17 cellular contexts compared by ENCODE assay signal in genomic region chr10:12156367-12157123, GRCh38. TPM values are rescaled to one million over a fixed set of nuclear protein-coding genes. Genes with fewer than 3 reads are reported as not detected.
A peak's percentile ranks its signal among the peaks of the same experiment; 100 is the strongest.
DNase-seq lines count a peak whose midpoint lies in the region; ATAC-seq and TF ChIP-seq lines count a peak whose summit lies in the region.
"Had no signal": no experiment of that assay in that cellular context is flagged by ENCODE, and none has a peak within 500 bp of the region (broad histone marks: within the 10 kb centered on the region; RNA-seq: fewer than 3 reads in every experiment).

No MANE protein-coding gene starts in this region.

- H3K9me3 ChIP-seq in Karpas-422 (ENCODE audit: low read length) (no peaks in the 10 kb centered on the region), hepatocyte (ENCODE audit: low read depth) (no peaks in the 10 kb centered on the region), right lobe of liver (no peaks in the 10 kb centered on the region), suprapubic skin (no peaks in the 10 kb centered on the region)
- H3K9me3 ChIP-seq: A549, BE2C had no signal

- H3K4me2 ChIP-seq in Karpas-422 (ENCODE audit: low read depth, low read length, poor library complexity, severe bottlenecking) (no peak overlapping the region), hepatocyte (peak overlapping the region; percentile 48)
- H3K4me2 ChIP-seq: A549 had no signal

- TF ChIP-seq POLR2A in right lobe of liver (IDR thresholded peaks at IDR 0.05), result peak; percentile 37
- TF ChIP-seq POLR2A in suprapubic skin (IDR thresholded peaks at IDR 0.05), result no peak

- H3K27me3 ChIP-seq in Karpas-422 (ENCODE audit: low read length) (no peaks in the 10 kb centered on the region), hepatocyte (no peaks in the 10 kb centered on the region), right lobe of liver (no peaks in the 10 kb centered on the region), suprapubic skin (no peaks in the 10 kb centered on the region)
- H3K27me3 ChIP-seq: BE2C had no signal

- H3K79me2 ChIP-seq in Karpas-422 (ENCODE audit: low read length) (0 out of 2 replicates have a peak, but pooled peaks cover 3% of the 10 kb centered on the region), hepatocyte (no peaks in the 10 kb centered on the region)

- H3K9me2 ChIP-seq in Karpas-422 (replicated peaks; ENCODE audit: insufficient read depth, low read length), result no peaks in the 10 kb centered on the region
- H3K9me2 ChIP-seq in hepatocyte (replicated peaks; ENCODE audit: insufficient read depth), result no peaks in the 10 kb centered on the region

- no peak overlapping the region for H3K4me3 ChIP-seq in Karpas-422 (ENCODE audit: low read length)
- H3K4me3 ChIP-seq in hepatocyte, result no peak overlapping the region
- no peak overlapping the region for H3K4me3 ChIP-seq in right lobe of liver
- no peak overlapping the region for H3K4me3 ChIP-seq in suprapubic skin
- H3K4me3 ChIP-seq: A549 had no signal

- H4K20me1 ChIP-seq in Karpas-422 (ENCODE audit: insufficient read depth, low read depth, low read length), result no peaks in the 10 kb centered on the region
- H4K20me1 ChIP-seq in hepatocyte (ENCODE audit: insufficient read depth, poor library complexity, severe bottlenecking), result no peaks in the 10 kb centered on the region

- no peak overlapping the region for H3K27ac ChIP-seq in Karpas-422 (ENCODE audit: low read length)
- H3K27ac ChIP-seq in hepatocyte, result peak overlapping the region; percentile 22
- H3K27ac ChIP-seq in right lobe of liver, result peak overlapping the region; percentile 70 to 82 (median 75)
- no peak overlapping the region for H3K27ac ChIP-seq in suprapubic skin
- H3K27ac ChIP-seq: A549, C4-2B had no signal

- WGBS in hepatocyte (ENCODE audit: low lambda C conversion rate, missing lambda C conversion rate), result 78% methylated on average over 14 of the region's 14 CpGs
- WGBS in right lobe of liver (ENCODE audit: insufficient coverage, low coverage, low lambda C conversion rate, missing lambda C conversion rate), result 24% methylated on average over 14 of the region's 14 CpGs
- 92% methylated on average over 14 of the region's 14 CpGs for WGBS in suprapubic skin

- no peak overlapping the region for H3K9ac ChIP-seq in Karpas-422 (ENCODE audit: low read length)

- peak; percentile 92 to 97 (median 94) for ATAC-seq in right lobe of liver
- ATAC-seq in HG02970 (IDR thresholded peaks at IDR 0.05; ENCODE audit: low FRiP score, unreplicated experiment), result no peak
- ATAC-seq: A549 had no signal

- TF ChIP-seq EP300 in suprapubic skin (IDR thresholded peaks at IDR 0.05), result no peak

- intact Hi-C loops in right lobe of liver (cut with DNase I), result no loop called here

- no peak overlapping the region for H2AFZ ChIP-seq in Karpas-422 (ENCODE audit: low read length)
- no peak overlapping the region for H2AFZ ChIP-seq in hepatocyte

- DNase-seq in HuH-7 (ENCODE audit: low spot score), result peak; percentile 55
- peak; percentile 19 for DNase-seq in Karpas-422
- peak; percentile 16 for DNase-seq in hepatocyte (ENCODE audit: low spot score)
- peak; percentile 35 to 84 (median 67) for DNase-seq in right lobe of liver
- no peak for DNase-seq in suprapubic skin (ENCODE audit: low spot score in 2 of 2)
- no peak for DNase-seq in GM20000 (ENCODE audit: low spot score)
- DNase-seq: BE2C; CD4-positive, alpha-beta memory T cell; DMS153; DMS79 treated with DMSO at 0.1 percent for 48 hours; EL; GDM1; GOT3; H9 had no signal

- H3K36me3 ChIP-seq in Karpas-422 (ENCODE audit: insufficient read depth, low read length), result peaks cover 8% of the 10 kb centered on the region; the same call in 1 of the 2 replicates
- no peaks in the 10 kb centered on the region for H3K36me3 ChIP-seq in hepatocyte (replicated peaks; ENCODE audit: insufficient read depth, low read depth)
- H3K36me3 ChIP-seq in right lobe of liver, result peaks cover 0 to 14% (median 4%) of the 10 kb centered on the region in 4 donors
- H3K36me3 ChIP-seq in suprapubic skin, result peaks cover 54% of the 10 kb centered on the region
- H3K36me3 ChIP-seq: BE2C had no signal

- H3K4me1 ChIP-seq in Karpas-422 (ENCODE audit: low read length) (no peaks in the 10 kb centered on the region), hepatocyte (ENCODE audit: insufficient read depth) (no peaks in the 10 kb centered on the region), right lobe of liver (peaks cover 0 to 26% (median 11%) of the 10 kb centered on the region in 4 donors), suprapubic skin (no peaks in the 10 kb centered on the region)
- H3K4me1 ChIP-seq: A549, BE2C had no signal

- TF ChIP-seq CTCF in hepatocyte (IDR thresholded peaks at IDR 0.05; ENCODE audit: poor library complexity) (no peak), right lobe of liver (IDR thresholded peaks at IDR 0.05) (peak in 1 of 4 donors; percentile 29), suprapubic skin (IDR thresholded peaks at IDR 0.05) (no peak), GM20000 (IDR thresholded peaks at IDR 0.05; ENCODE audit: extremely low read depth, missing control alignments) (no peak)

RNA-seq across cellular contexts. Expression of gene SEC61A2, which starts 27.1 kb away (rescaled TPM):
- total RNA-seq in Karpas-422 (2014; rRNA removed; shearing (Covaris generic); ENCODE audit: low replicate concordance), result 6.6 and 17.7 TPM in 2 replicates
- 11.1 and 13.7 TPM in 2 replicates for total RNA-seq in hepatocyte
- polyA plus RNA-seq in hepatocyte, result 9.2 and 12.2 TPM in 2 replicates
- total RNA-seq in right lobe of liver, result 1 to 10 TPM; 3.6 to 7.5 (median 6.5) TPM
- total RNA-seq in suprapubic skin, result 10 to 100 TPM in 1 of 4 donors, 1 to 10 TPM in 3; 3.5 to 18.3 (median 7.3) TPM

RNA-seq across cellular contexts. Expression of gene NUDT5, which starts 39.1 kb away (rescaled TPM):
- 73.2 and 96.9 TPM in 2 replicates for total RNA-seq in Karpas-422 (2014; rRNA removed; shearing (Covaris generic); ENCODE audit: low replicate concordance)
- 54.0 and 54.9 TPM in 2 replicates for total RNA-seq in hepatocyte
- polyA plus RNA-seq in hepatocyte, result 80.9 and 85.1 TPM in 2 replicates
- 10 to 100 TPM; 48.6 to 64.3 (median 55.8) TPM for total RNA-seq in right lobe of liver
- total RNA-seq in suprapubic skin, result 10 to 100 TPM; 37.2 to 49.2 (median 41.8) TPM

RNA-seq across cellular contexts. Expression of gene CDC123, which starts 39.4 kb away (rescaled TPM):
- 82.9 and 138 TPM in 2 replicates for total RNA-seq in Karpas-422 (2014; rRNA removed; shearing (Covaris generic); ENCODE audit: low replicate concordance)
- total RNA-seq in hepatocyte (84.4 and 104 TPM in 2 replicates), right lobe of liver (10 to 100 TPM; 29.5 to 46.3 (median 33.0) TPM), suprapubic skin (10 to 100 TPM; 58.1 to 86.7 (median 69.3) TPM)
- 92.3 and 100 TPM in 2 replicates for polyA plus RNA-seq in hepatocyte

Comparison
In these comparisons a context has a peak if more than half of its experiments do, and no peak if none do; other contexts are left out.
1. DNase-seq: peak in HuH-7 (single experiment), Karpas-422 (single experiment), hepatocyte (single experiment) and right lobe of liver (3 of 3); none in suprapubic skin (0 of 2) and GM20000 (single experiment).
2. H3K27ac ChIP-seq: peak in hepatocyte (single experiment) and right lobe of liver (3 of 3); none in Karpas-422 (single experiment) and suprapubic skin (single experiment).